20 cellular contexts compared by ENCODE assay signal in genomic region chr10:124867304-124867703, GRCh38.
"Had no signal": no experiment of that assay in that cellular context is flagged by ENCODE, and none has a peak within 500 bp of the region (broad histone marks: within the 10 kb centered on the region; RNA-seq: fewer than 3 reads in every experiment).

No MANE protein-coding gene starts in this region.

- H3K36me3 Mint-ChIP-seq: activated naive CD4-positive, alpha-beta T cell treated with anti-CD3 and anti-CD28 coated beads, Interleukin-2, amount 10 ng/mL, durations not matched to agents 7 days and 5 days; naive thymus-derived CD4-positive, alpha-beta T cell; stimulated activated naive B cell treated with anti-CD40 and anti-IgM and Interleukin-4, amounts not matched to agents 10 μg/mL and 1 μg/mL and 100 μg/mL, for 72 hours had no signal

- H3K27ac Mint-ChIP-seq: activated naive CD4-positive, alpha-beta T cell treated with anti-CD3 and anti-CD28 coated beads, Interleukin-2, amount 10 ng/mL, durations not matched to agents 7 days and 5 days; activated naive CD8-positive, alpha-beta T cell treated with anti-CD3 and anti-CD28 coated beads, Interleukin-2, amount 50 U/mL, for 24 hours; naive thymus-derived CD4-positive, alpha-beta T cell; stimulated activated naive B cell treated with anti-CD40 and anti-IgM and Interleukin-4, amounts not matched to agents 10 μg/mL and 1 μg/mL and 100 μg/mL, for 72 hours; T-helper 1 cell treated with Interleukin-12 subunit alpha and Interleukin-12 subunit beta and Interleukin-4 antibody, amounts not matched to agents 30 μg/mL and 1 μg/mL, for 36 hours had no signal

- H3K4me3 Mint-ChIP-seq: activated naive CD4-positive, alpha-beta T cell treated with anti-CD3 and anti-CD28 coated beads, Interleukin-2, amount 10 ng/mL, durations not matched to agents 7 days and 5 days; activated naive CD8-positive, alpha-beta T cell treated with anti-CD3 and anti-CD28 coated beads, Interleukin-2, amount 50 U/mL, for 24 hours; naive thymus-derived CD4-positive, alpha-beta T cell; neural crest cell; stimulated activated naive B cell treated with anti-CD40 and anti-IgM and Interleukin-4, amounts not matched to agents 10 μg/mL and 1 μg/mL and 100 μg/mL, for 72 hours; T-helper 1 cell treated with Interleukin-12 subunit alpha and Interleukin-12 subunit beta and Interleukin-4 antibody, amounts not matched to agents 30 μg/mL and 1 μg/mL, for 36 hours had no signal

- H3K27ac ChIP-seq: cardiac muscle cell, lower lobe of right lung, sigmoid colon, transverse colon, vagina had no signal

- H3K4me1 Mint-ChIP-seq: activated naive CD4-positive, alpha-beta T cell treated with anti-CD3 and anti-CD28 coated beads, Interleukin-2, amount 10 ng/mL, durations not matched to agents 7 days and 5 days; activated naive CD8-positive, alpha-beta T cell treated with anti-CD3 and anti-CD28 coated beads, Interleukin-2, amount 50 U/mL, for 24 hours; naive thymus-derived CD4-positive, alpha-beta T cell; neural crest cell; stimulated activated naive B cell treated with anti-CD40 and anti-IgM and Interleukin-4, amounts not matched to agents 10 μg/mL and 1 μg/mL and 100 μg/mL, for 72 hours had no signal

- ATAC-seq: activated naive CD8-positive, alpha-beta T cell treated with anti-CD3 and anti-CD28 coated beads, Interleukin-2, amount 50 U/mL, for 24 hours; lower lobe of right lung; naive thymus-derived CD4-positive, alpha-beta T cell; stimulated activated naive B cell treated with anti-CD40 and anti-IgM and Interleukin-4, amounts not matched to agents 10 μg/mL and 1 μg/mL and 100 μg/mL, for 72 hours had no signal

- H3K36me3 ChIP-seq: cardiac muscle cell, lower lobe of right lung, sigmoid colon, transverse colon, vagina had no signal

- H3K4me3 ChIP-seq: cardiac muscle cell, lower lobe of right lung, sigmoid colon, smooth muscle cell, transverse colon, vagina had no signal

- H3K4me2 ChIP-seq: smooth muscle cell had no signal

- H3K27me3 Mint-ChIP-seq: activated naive CD4-positive, alpha-beta T cell treated with anti-CD3 and anti-CD28 coated beads, Interleukin-2, amount 10 ng/mL, durations not matched to agents 7 days and 5 days had no signal

- H3K4me1 ChIP-seq: sigmoid colon, vagina had no signal

- H3K27me3 ChIP-seq: cardiac muscle cell, sigmoid colon, transverse colon, vagina had no signal

- DNase-seq: activated CD4-positive, alpha-beta T cell treated with anti-CD3 and anti-CD28 coated beads, Interleukin-2, amount 50 U/mL, for 1 hour; activated CD4-positive, CD25-positive, alpha-beta regulatory T cell treated with anti-CD3 and anti-CD28 coated beads, Interleukin-2, amount 50 U/mL, for 72 hours; activated CD8-positive, alpha-beta memory T cell treated with anti-CD3 and anti-CD28 coated beads, Interleukin-2, amount 50 U/mL, for 48 hours; activated effector memory CD4-positive, alpha-beta T cell treated with Interleukin-2 at 50 U/mL for 16 hours; activated naive CD4-positive, alpha-beta T cell treated with anti-CD3 and anti-CD28 coated beads, Interleukin-2, amount 10 ng/mL, durations not matched to agents 7 days and 5 days; activated naive CD8-positive, alpha-beta T cell treated with anti-CD3 and anti-CD28 coated beads, Interleukin-2, amount 50 U/mL, for 24 hours; activated T-cell treated with anti-CD3 and anti-CD28 coated beads, Interleukin-2, amount 50 U/mL, for 48 hours; foreskin fibroblast; lower lobe of right lung; naive thymus-derived CD4-positive, alpha-beta T cell; sigmoid colon; stimulated activated CD4-positive, alpha-beta T cell treated with anti-CD3 and anti-CD28 coated beads, Interleukin-2, amount 100 ng/mL, for 48 hours; stimulated activated CD8-positive, alpha-beta memory T cell treated with anti-CD3 and anti-CD28 coated beads, Interleukin-4, amount 100 ng/mL, for 48 hours; stimulated activated naive B cell treated with anti-CD40 and anti-IgM and Interleukin-4, amounts not matched to agents 10 μg/mL and 1 μg/mL and 100 μg/mL, for 72 hours; transverse colon had no signal

- H3K9me3 Mint-ChIP-seq: activated naive CD4-positive, alpha-beta T cell treated with anti-CD3 and anti-CD28 coated beads, Interleukin-2, amount 10 ng/mL, durations not matched to agents 7 days and 5 days; activated naive CD8-positive, alpha-beta T cell treated with anti-CD3 and anti-CD28 coated beads, Interleukin-2, amount 50 U/mL, for 24 hours; naive thymus-derived CD4-positive, alpha-beta T cell; neural crest cell; stimulated activated naive B cell treated with anti-CD40 and anti-IgM and Interleukin-4, amounts not matched to agents 10 μg/mL and 1 μg/mL and 100 μg/mL, for 72 hours; T-helper 1 cell treated with Interleukin-12 subunit alpha and Interleukin-12 subunit beta and Interleukin-4 antibody, amounts not matched to agents 30 μg/mL and 1 μg/mL, for 36 hours had no signal
